In genomic region chr7:66905689-66906088, GRCh38 we compare ENCODE assay signal across 12 cellular contexts. TPM values are rescaled to one million over a fixed set of nuclear protein-coding genes. Genes with fewer than 3 reads are reported as not detected.
DNase-seq lines count a peak whose midpoint lies in the region; ATAC-seq and TF ChIP-seq lines count a peak whose summit lies in the region.
"Had no signal": no experiment of that assay in that cellular context is flagged by ENCODE, and none has a peak within 500 bp of the region (broad histone marks: within the 10 kb centered on the region; RNA-seq: fewer than 3 reads in every experiment).

No MANE protein-coding gene starts in this region.

- no peaks in the 10 kb centered on the region for H3K9me2 ChIP-seq in SK-N-SH

- H2AFZ ChIP-seq in SK-N-SH (ENCODE audit: low read depth), result no peak overlapping the region

- no peak overlapping the region for H3K9ac ChIP-seq in SK-N-SH

- POLR2A ChIA-PET in SK-N-SH (lab: Yijun Ruan, JAX), result no interaction called here

- H3K4me3 ChIP-seq in AG10803 (ENCODE audit: low read length) (no peak overlapping the region), SK-N-SH (ENCODE audit: low read depth in 2 of 2, low read length in 1 of 2) (no peak overlapping the region)
- H3K4me3 ChIP-seq: ovary had no signal

- no peaks in the 10 kb centered on the region for H3F3A ChIP-seq in SK-N-SH (replicated peaks; ENCODE audit: insufficient read depth)

- no peaks in the 10 kb centered on the region for H4K20me1 ChIP-seq in SK-N-SH (ENCODE audit: insufficient read depth)

- H3K4me1 ChIP-seq in SK-N-SH (ENCODE audit: control insufficient read depth in 1 of 2, insufficient read depth in 2 of 2, low read depth in 1 of 2, low read length in 1 of 2), result no peaks in the 10 kb centered on the region
- H3K4me1 ChIP-seq in foreskin keratinocyte, result no peaks in the 10 kb centered on the region

- TF ChIP-seq CTCF in AG10803 (conservative IDR thresholded peaks at IDR 0.05; ENCODE audit: low read length), result peak; percentile 16; the same call in 1 of the 2 replicates
- peak; percentile 29 for TF ChIP-seq CTCF in GM13977 (IDR thresholded peaks at IDR 0.05; ENCODE audit: extremely low read depth, insufficient read depth, missing control alignments)
- TF ChIP-seq CTCF in SK-N-SH (IDR thresholded peaks at IDR 0.05), result peak; percentile 35; the same call in 1 of the 2 replicates
- peak; percentile 45 for TF ChIP-seq CTCF in foreskin keratinocyte (conservative IDR thresholded peaks at IDR 0.05)

- no peaks in the 10 kb centered on the region for H3K79me2 ChIP-seq in SK-N-SH (ENCODE audit: insufficient read depth)

- TF ChIP-seq RAD21 in SK-N-SH (IDR thresholded peaks at IDR 0.05; ENCODE audit: low read length), result no peak

- H3K27ac ChIP-seq in SK-N-SH (ENCODE audit: low read depth in 2 of 2, low read length in 1 of 2) (no peak overlapping the region), foreskin keratinocyte (no peak overlapping the region)
- H3K27ac ChIP-seq: ovary had no signal

- H3K27me3 ChIP-seq in SK-N-SH (ENCODE audit: insufficient read depth) (no peaks in the 10 kb centered on the region), foreskin keratinocyte (no peaks in the 10 kb centered on the region)
- H3K27me3 ChIP-seq: ovary had no signal

- DNase-seq in AG10803 (ENCODE audit: low read depth), result no peak
- no peak for DNase-seq in GM13977 (ENCODE audit: low spot score)
- DNase-seq in SK-N-SH, result no peak
- DNase-seq in foreskin keratinocyte, result no peak
- DNase-seq in HK-2 (ENCODE audit: unreplicated experiment), result no peak
- DNase-seq in iPS-NIHi11 (ENCODE audit: low spot score), result no peak
- DNase-seq: C1 segment of cervical spinal cord; NCI-H2029; ovary; stimulated activated naive CD8-positive, alpha-beta T cell treated with anti-CD3 and anti-CD28 coated beads, Interleukin-15, Interleukin-2, amounts not matched to agents 100 U/mL and 50 U/mL, for 24 hours had no signal

- peaks cover 0 to 9% of the 10 kb centered on the region in 2 experiments for H3K36me3 ChIP-seq in SK-N-SH (replicated peaks in 1 of 2; ENCODE audit: control insufficient read depth in 1 of 2, insufficient read depth in 2 of 2, low read length in 1 of 2)
- H3K36me3 ChIP-seq: ovary had no signal

- in situ Hi-C loops in GM13977 (cut with MboI; ENCODE audit: low pct_unique_long_range_greater_than_20kb, low sequenced_read_pairs, unreplicated experiment), result no loop called here

- CTCF ChIA-PET in SK-N-SH (lab: Yijun Ruan, JAX), result interaction anchor here (0.6 to 1.7 kb wide), 4 partner anchors 10 to 925 kb away, joined by 3 to 11 read pairs (median 4); no protein-coding TSS in a partner anchor

- 88% methylated on average over 5 of the region's 5 CpGs for WGBS in SK-N-SH (ENCODE audit: low lambda C conversion rate)

- TF ChIP-seq EP300 in SK-N-SH (IDR thresholded peaks at IDR 0.05; ENCODE audit: borderline replicate concordance in 1 of 2, low read depth in 1 of 2, low read length in 1 of 2), result no peak

- no peak overlapping the region for H3K4me2 ChIP-seq in SK-N-SH

- no peak for ATAC-seq in foreskin keratinocyte
- no peak for ATAC-seq in HG03354 (IDR thresholded peaks at IDR 0.05; ENCODE audit: poor library complexity, severe bottlenecking, unreplicated experiment)
- no peak for ATAC-seq in HG03571 (IDR thresholded peaks at IDR 0.05; ENCODE audit: unreplicated experiment)
- ATAC-seq: stimulated activated naive CD8-positive, alpha-beta T cell treated with anti-CD3 and anti-CD28 coated beads, Interleukin-15, Interleukin-2, amounts not matched to agents 100 U/mL and 50 U/mL, for 24 hours had no signal

- no peaks in the 10 kb centered on the region for H3K9me3 ChIP-seq in SK-N-SH
- H3K9me3 ChIP-seq: ovary had no signal

TF ChIP-seq in SK-N-SH, 30 proteins besides CTCF, POLR2A, EP300 and RAD21:
- no peak for TF ChIP-seq SIN3A (IDR thresholded peaks at IDR 0.05; ENCODE audit: borderline replicate concordance, low read depth, low read length)
- no peak for TF ChIP-seq TCF12 (IDR thresholded peaks at IDR 0.05)
- no peak for TF ChIP-seq MEF2A (IDR thresholded peaks at IDR 0.05; ENCODE audit: borderline replicate concordance, low read depth)
- no peak for TF ChIP-seq FOXM1 (IDR thresholded peaks at IDR 0.05; ENCODE audit: low read depth)
- TF ChIP-seq MAX (IDR thresholded peaks at IDR 0.05; ENCODE audit: low read depth), result no peak
- no peak for TF ChIP-seq POLR2AphosphoS5 (IDR thresholded peaks at IDR 0.05; ENCODE audit: low read depth, low read length)
- TF ChIP-seq ZBTB33 (IDR thresholded peaks at IDR 0.05; ENCODE audit: borderline replicate concordance, low read depth), result no peak
- TF ChIP-seq SMC3 (IDR thresholded peaks at IDR 0.05; ENCODE audit: low read depth, low read length), result no peak
- TF ChIP-seq JUND (IDR thresholded peaks at IDR 0.05), result no peak
- TF ChIP-seq YY1 (IDR thresholded peaks at IDR 0.05; ENCODE audit: low read depth), result no peak
- no peak for TF ChIP-seq FOSL2 (IDR thresholded peaks at IDR 0.05; ENCODE audit: borderline replicate concordance, low read depth)

RNA-seq across cellular contexts. Expression of gene TMEM248, which starts 15.3 kb away (rescaled TPM):
- 146 and 185 TPM in 2 replicates for polyA plus RNA-seq in SK-N-SH (2012; rRNA removed)
- polyA plus RNA-seq in SK-N-SH (2012; cell fraction: cytosol; rRNA removed), result 89.0 and 113 TPM in 2 replicates
- 84.6 and 136 TPM in 2 replicates for polyA plus RNA-seq in SK-N-SH (2012; cell fraction: nucleus; rRNA removed)
- 57.4 TPM in 2 replicates for total RNA-seq in foreskin keratinocyte
- polyA plus RNA-seq in foreskin keratinocyte, result 35.3 and 37.0 TPM in 2 replicates
